ENCODE assay signal across 1 cellular context in the genomic region with DNA sequence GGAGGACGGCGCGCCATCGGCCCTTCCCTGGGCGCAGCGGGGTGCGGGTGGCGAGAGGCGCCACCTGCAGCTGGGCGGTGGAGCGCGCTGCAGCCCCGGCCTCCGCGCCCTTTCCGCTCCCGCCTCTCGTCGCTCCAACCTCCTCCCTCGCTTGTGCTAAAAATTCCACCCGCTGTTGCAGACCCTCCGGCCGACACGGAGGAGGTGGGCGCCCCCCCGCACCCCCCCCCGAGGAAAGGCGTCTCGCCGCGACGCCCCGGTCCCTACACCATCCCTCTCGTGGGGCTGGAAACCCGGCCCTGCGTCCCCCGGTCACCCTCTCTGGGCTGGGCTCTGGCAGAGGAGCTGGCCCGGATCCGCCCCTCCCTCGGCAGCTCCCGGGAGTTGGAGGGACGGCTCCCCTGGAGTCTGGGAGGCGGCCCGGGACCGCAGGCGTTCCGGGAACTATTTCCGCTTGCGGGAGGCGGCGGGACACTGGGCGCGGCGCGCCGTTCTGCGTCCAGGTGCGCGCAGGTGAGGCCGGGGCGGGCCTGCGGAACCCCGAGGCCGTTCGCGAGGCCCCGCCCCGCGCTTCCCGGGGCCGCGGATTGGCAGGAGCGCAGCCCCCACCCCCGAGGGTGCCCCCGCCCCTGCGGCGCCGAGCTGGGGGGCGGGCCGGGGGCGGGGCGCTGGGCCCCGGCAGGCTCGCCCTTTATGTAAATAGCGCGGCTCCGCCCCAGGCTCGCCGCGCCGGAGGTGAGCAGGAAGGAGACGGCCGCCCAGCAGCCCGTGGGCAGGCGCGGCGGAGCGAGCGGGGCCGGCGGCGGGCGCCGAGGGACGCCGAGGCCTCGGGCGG.
A peak's percentile ranks its signal among the peaks of the same experiment; 100 is the strongest.
TF ChIP-seq lines count a peak whose summit lies in the region.

A gene with protein sequence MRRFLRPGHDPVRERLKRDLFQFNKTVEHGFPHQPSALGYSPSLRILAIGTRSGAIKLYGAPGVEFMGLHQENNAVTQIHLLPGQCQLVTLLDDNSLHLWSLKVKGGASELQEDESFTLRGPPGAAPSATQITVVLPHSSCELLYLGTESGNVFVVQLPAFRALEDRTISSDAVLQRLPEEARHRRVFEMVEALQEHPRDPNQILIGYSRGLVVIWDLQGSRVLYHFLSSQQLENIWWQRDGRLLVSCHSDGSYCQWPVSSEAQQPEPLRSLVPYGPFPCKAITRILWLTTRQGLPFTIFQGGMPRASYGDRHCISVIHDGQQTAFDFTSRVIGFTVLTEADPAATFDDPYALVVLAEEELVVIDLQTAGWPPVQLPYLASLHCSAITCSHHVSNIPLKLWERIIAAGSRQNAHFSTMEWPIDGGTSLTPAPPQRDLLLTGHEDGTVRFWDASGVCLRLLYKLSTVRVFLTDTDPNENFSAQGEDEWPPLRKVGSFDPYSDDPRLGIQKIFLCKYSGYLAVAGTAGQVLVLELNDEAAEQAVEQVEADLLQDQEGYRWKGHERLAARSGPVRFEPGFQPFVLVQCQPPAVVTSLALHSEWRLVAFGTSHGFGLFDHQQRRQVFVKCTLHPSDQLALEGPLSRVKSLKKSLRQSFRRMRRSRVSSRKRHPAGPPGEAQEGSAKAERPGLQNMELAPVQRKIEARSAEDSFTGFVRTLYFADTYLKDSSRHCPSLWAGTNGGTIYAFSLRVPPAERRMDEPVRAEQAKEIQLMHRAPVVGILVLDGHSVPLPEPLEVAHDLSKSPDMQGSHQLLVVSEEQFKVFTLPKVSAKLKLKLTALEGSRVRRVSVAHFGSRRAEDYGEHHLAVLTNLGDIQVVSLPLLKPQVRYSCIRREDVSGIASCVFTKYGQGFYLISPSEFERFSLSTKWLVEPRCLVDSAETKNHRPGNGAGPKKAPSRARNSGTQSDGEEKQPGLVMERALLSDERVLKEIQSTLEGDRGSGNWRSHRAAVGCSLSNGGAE (plus strand): TSS at position 727 of the 835 bp plus-strand sequence. CDS start 17,730 bp downstream, outside the sequence.

TF ChIP-seq in HEK293, 187 proteins besides CTCF, POLR2A, EP300 and RAD21 (continued from another document and continues in another):
- no peak for TF ChIP-seq ZNF23 (tag by site-specific recombination; IDR thresholded peaks at IDR 0.05; ENCODE audit: borderline replicate concordance)
- TF ChIP-seq, protein P1, sequence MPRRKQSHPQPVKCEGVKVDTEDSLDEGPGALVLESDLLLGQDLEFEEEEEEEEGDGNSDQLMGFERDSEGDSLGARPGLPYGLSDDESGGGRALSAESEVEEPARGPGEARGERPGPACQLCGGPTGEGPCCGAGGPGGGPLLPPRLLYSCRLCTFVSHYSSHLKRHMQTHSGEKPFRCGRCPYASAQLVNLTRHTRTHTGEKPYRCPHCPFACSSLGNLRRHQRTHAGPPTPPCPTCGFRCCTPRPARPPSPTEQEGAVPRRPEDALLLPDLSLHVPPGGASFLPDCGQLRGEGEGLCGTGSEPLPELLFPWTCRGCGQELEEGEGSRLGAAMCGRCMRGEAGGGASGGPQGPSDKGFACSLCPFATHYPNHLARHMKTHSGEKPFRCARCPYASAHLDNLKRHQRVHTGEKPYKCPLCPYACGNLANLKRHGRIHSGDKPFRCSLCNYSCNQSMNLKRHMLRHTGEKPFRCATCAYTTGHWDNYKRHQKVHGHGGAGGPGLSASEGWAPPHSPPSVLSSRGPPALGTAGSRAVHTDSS (tag by site-specific recombination; IDR thresholded peaks at IDR 0.05), result no peak
- TF ChIP-seq, protein P2, sequence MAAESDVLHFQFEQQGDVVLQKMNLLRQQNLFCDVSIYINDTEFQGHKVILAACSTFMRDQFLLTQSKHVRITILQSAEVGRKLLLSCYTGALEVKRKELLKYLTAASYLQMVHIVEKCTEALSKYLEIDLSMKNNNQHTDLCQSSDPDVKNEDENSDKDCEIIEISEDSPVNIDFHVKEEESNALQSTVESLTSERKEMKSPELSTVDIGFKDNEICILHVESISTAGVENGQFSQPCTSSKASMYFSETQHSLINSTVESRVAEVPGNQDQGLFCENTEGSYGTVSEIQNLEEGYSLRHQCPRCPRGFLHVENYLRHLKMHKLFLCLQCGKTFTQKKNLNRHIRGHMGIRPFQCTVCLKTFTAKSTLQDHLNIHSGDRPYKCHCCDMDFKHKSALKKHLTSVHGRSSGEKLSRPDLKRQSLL (tag by site-specific recombination; IDR thresholded peaks at IDR 0.05), result peak; percentile 91
- TF ChIP-seq, protein P3, sequence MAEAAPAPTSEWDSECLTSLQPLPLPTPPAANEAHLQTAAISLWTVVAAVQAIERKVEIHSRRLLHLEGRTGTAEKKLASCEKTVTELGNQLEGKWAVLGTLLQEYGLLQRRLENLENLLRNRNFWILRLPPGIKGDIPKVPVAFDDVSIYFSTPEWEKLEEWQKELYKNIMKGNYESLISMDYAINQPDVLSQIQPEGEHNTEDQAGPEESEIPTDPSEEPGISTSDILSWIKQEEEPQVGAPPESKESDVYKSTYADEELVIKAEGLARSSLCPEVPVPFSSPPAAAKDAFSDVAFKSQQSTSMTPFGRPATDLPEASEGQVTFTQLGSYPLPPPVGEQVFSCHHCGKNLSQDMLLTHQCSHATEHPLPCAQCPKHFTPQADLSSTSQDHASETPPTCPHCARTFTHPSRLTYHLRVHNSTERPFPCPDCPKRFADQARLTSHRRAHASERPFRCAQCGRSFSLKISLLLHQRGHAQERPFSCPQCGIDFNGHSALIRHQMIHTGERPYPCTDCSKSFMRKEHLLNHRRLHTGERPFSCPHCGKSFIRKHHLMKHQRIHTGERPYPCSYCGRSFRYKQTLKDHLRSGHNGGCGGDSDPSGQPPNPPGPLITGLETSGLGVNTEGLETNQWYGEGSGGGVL (tag by site-specific recombination; IDR thresholded peaks at IDR 0.05), result peak; percentile 85
- TF ChIP-seq, protein P4, sequence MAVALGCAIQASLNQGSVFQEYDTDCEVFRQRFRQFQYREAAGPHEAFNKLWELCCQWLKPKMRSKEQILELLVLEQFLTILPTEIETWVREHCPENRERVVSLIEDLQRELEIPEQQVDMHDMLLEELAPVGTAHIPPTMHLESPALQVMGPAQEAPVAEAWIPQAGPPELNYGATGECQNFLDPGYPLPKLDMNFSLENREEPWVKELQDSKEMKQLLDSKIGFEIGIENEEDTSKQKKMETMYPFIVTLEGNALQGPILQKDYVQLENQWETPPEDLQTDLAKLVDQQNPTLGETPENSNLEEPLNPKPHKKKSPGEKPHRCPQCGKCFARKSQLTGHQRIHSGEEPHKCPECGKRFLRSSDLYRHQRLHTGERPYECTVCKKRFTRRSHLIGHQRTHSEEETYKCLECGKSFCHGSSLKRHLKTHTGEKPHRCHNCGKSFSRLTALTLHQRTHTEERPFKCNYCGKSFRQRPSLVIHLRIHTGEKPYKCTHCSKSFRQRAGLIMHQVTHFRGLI (tag by site-specific recombination; IDR thresholded peaks at IDR 0.05), result peak; percentile 72; the same call in 1 of the 2 replicates
- TF ChIP-seq ZNF837 (tag by site-specific recombination; IDR thresholded peaks at IDR 0.05), result no peak
- peak; percentile 67; the same call in 1 of the 2 replicates for TF ChIP-seq ZNF324 (tag by site-specific recombination; IDR thresholded peaks at IDR 0.05)
- peak; percentile 94 for TF ChIP-seq ZNF768 (tag by site-specific recombination; IDR thresholded peaks at IDR 0.05)
- no peak for TF ChIP-seq ZNF530 (tag by site-specific recombination; IDR thresholded peaks at IDR 0.05; ENCODE audit: low read depth)
- no peak for TF ChIP-seq ZNF623 (tag by site-specific recombination; IDR thresholded peaks at IDR 0.05)
- no peak for TF ChIP-seq ZNF169 (tag by site-specific recombination; IDR thresholded peaks at IDR 0.05)
- TF ChIP-seq, protein P5, sequence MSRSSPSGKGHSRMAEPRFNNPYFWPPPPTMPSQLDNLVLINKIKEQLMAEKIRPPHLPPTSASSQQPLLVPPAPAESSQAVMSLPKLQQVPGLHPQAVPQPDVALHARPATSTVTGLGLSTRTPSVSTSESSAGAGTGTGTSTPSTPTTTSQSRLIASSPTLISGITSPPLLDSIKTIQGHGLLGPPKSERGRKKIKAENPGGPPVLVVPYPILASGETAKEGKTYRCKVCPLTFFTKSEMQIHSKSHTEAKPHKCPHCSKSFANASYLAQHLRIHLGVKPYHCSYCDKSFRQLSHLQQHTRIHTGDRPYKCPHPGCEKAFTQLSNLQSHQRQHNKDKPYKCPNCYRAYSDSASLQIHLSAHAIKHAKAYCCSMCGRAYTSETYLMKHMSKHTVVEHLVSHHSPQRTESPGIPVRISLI (tag by site-specific recombination; IDR thresholded peaks at IDR 0.05), result no peak
- TF ChIP-seq, protein P6, sequence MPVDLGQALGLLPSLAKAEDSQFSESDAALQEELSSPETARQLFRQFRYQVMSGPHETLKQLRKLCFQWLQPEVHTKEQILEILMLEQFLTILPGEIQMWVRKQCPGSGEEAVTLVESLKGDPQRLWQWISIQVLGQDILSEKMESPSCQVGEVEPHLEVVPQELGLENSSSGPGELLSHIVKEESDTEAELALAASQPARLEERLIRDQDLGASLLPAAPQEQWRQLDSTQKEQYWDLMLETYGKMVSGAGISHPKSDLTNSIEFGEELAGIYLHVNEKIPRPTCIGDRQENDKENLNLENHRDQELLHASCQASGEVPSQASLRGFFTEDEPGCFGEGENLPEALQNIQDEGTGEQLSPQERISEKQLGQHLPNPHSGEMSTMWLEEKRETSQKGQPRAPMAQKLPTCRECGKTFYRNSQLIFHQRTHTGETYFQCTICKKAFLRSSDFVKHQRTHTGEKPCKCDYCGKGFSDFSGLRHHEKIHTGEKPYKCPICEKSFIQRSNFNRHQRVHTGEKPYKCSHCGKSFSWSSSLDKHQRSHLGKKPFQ (tag by site-specific recombination; IDR thresholded peaks at IDR 0.05), result no peak
- no peak for TF ChIP-seq ZBTB1 (tag by site-specific recombination; IDR thresholded peaks at IDR 0.05)
- TF ChIP-seq, protein P7, sequence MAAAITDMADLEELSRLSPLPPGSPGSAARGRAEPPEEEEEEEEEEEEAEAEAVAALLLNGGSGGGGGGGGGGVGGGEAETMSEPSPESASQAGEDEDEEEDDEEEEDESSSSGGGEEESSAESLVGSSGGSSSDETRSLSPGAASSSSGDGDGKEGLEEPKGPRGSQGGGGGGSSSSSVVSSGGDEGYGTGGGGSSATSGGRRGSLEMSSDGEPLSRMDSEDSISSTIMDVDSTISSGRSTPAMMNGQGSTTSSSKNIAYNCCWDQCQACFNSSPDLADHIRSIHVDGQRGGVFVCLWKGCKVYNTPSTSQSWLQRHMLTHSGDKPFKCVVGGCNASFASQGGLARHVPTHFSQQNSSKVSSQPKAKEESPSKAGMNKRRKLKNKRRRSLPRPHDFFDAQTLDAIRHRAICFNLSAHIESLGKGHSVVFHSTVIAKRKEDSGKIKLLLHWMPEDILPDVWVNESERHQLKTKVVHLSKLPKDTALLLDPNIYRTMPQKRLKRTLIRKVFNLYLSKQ (tag by site-specific recombination; IDR thresholded peaks at IDR 0.05; ENCODE audit: borderline replicate concordance), result no peak
- TF ChIP-seq, protein P8, sequence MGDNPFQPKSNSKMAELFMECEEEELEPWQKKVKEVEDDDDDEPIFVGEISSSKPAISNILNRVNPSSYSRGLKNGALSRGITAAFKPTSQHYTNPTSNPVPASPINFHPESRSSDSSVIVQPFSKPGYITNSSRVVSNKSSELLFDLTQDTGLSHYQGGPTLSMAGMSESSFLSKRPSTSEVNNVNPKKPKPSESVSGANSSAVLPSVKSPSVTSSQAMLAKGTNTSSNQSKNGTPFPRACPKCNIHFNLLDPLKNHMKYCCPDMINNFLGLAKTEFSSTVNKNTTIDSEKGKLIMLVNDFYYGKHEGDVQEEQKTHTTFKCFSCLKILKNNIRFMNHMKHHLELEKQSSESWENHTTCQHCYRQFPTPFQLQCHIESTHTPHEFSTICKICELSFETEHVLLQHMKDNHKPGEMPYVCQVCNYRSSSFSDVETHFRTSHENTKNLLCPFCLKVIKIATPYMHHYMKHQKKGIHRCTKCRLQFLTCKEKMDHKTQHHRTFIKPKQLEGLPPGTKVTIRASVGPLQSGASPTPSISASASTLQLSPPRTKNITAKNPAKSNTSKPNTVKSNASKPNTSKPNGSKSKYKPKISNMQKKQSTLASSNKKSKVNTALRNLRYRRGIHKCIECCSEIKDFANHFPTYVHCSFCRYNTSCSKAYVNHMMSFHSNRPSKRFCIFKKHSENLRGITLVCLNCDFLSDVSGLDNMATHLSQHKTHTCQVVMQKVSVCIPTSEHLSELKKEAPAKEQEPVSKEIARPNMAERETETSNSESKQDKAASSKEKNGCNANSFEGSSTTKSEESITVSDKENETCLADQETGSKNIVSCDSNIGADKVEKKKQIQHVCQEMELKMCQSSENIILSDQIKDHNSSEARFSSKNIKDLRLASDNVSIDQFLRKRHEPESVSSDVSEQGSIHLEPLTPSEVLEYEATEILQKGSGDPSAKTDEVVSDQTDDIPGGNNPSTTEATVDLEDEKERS (tag by site-specific recombination; IDR thresholded peaks at IDR 0.05), result no peak
- peak; percentile 87 for TF ChIP-seq ZNF341 (tag by site-specific recombination; IDR thresholded peaks at IDR 0.05; ENCODE audit: low read depth)
- TF ChIP-seq ZNF146 (tag by site-specific recombination; IDR thresholded peaks at IDR 0.05), result 0 out of 2 replicates have a peak, but pooled peaks have one; percentile 2
- no peak for TF ChIP-seq ZNF211 (tag by site-specific recombination; IDR thresholded peaks at IDR 0.05; ENCODE audit: low read depth)
- TF ChIP-seq, protein P9, sequence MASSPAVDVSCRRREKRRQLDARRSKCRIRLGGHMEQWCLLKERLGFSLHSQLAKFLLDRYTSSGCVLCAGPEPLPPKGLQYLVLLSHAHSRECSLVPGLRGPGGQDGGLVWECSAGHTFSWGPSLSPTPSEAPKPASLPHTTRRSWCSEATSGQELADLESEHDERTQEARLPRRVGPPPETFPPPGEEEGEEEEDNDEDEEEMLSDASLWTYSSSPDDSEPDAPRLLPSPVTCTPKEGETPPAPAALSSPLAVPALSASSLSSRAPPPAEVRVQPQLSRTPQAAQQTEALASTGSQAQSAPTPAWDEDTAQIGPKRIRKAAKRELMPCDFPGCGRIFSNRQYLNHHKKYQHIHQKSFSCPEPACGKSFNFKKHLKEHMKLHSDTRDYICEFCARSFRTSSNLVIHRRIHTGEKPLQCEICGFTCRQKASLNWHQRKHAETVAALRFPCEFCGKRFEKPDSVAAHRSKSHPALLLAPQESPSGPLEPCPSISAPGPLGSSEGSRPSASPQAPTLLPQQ (tag by site-specific recombination; IDR thresholded peaks at IDR 0.05), result peak; percentile 65
- TF ChIP-seq PRDM1 (tag by site-specific recombination; IDR thresholded peaks at IDR 0.05), result no peak
- TF ChIP-seq ZNF140 (tag by site-specific recombination; IDR thresholded peaks at IDR 0.05), result no peak
- TF ChIP-seq, protein P10, sequence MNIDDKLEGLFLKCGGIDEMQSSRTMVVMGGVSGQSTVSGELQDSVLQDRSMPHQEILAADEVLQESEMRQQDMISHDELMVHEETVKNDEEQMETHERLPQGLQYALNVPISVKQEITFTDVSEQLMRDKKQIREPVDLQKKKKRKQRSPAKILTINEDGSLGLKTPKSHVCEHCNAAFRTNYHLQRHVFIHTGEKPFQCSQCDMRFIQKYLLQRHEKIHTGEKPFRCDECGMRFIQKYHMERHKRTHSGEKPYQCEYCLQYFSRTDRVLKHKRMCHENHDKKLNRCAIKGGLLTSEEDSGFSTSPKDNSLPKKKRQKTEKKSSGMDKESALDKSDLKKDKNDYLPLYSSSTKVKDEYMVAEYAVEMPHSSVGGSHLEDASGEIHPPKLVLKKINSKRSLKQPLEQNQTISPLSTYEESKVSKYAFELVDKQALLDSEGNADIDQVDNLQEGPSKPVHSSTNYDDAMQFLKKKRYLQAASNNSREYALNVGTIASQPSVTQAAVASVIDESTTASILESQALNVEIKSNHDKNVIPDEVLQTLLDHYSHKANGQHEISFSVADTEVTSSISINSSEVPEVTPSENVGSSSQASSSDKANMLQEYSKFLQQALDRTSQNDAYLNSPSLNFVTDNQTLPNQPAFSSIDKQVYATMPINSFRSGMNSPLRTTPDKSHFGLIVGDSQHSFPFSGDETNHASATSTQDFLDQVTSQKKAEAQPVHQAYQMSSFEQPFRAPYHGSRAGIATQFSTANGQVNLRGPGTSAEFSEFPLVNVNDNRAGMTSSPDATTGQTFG (tag by site-specific recombination; IDR thresholded peaks at IDR 0.05; ENCODE audit: borderline replicate concordance), result no peak
- no peak for TF ChIP-seq ZNF138 (tag by site-specific recombination; IDR thresholded peaks at IDR 0.05; ENCODE audit: borderline replicate concordance)
- peak; percentile 90 for TF ChIP-seq SP3 (tag by site-specific recombination; IDR thresholded peaks at IDR 0.05)
- TF ChIP-seq ZNF585B (tag by site-specific recombination; IDR thresholded peaks at IDR 0.05), result no peak
